In genomic region chr15:69576035-69576526, GRCh38 we compare ENCODE assay signal across 8 cellular contexts.
DNase-seq lines count a peak whose midpoint lies in the region; ATAC-seq and TF ChIP-seq lines count a peak whose summit lies in the region.

No MANE protein-coding gene starts in this region.

- peak; percentile 73 for DNase-seq in AG20443 (ENCODE audit: low spot score)
- peak; percentile 7 for DNase-seq in GOT3 (lab: John Stamatoyannopoulos, UW)
- DNase-seq in OCI-M1 (lab: John Stamatoyannopoulos, UW): peak; percentile 55
- peak; percentile 81 for DNase-seq in activated T-cell treated with anti-CD3 and anti-CD28 coated beads, Interleukin-2, amount 50 U/mL, for 24 hours
- no peak for DNase-seq in fibroblast of mammary gland (ENCODE audit: low read depth)
- peak; percentile 31 for DNase-seq in omental fat pad (ENCODE audit: low spot score)
- DNase-seq in tibial nerve (ENCODE audit: low spot score in 2 of 2): peak in 1 of 2 donors; percentile 63

- H3K9me3 ChIP-seq in tibial nerve: no peaks in the 10 kb centered on the region

- H3K27ac ChIP-seq in tibial nerve: no peak overlapping the region

- H3K4me1 Mint-ChIP-seq in activated T-cell treated with anti-CD3 and anti-CD28 coated beads, Interleukin-2, amount 50 U/mL, for 24 hours (ENCODE audit: low read depth): peaks cover 42% of the 10 kb centered on the region

- ATAC-seq in omental fat pad (ENCODE audit: low FRiP score) (no peak), HG02610 (IDR thresholded peaks at IDR 0.05; ENCODE audit: unreplicated experiment) (no peak)

- H3K9me3 Mint-ChIP-seq in activated T-cell treated with anti-CD3 and anti-CD28 coated beads, Interleukin-2, amount 50 U/mL, for 24 hours: no peaks in the 10 kb centered on the region

- 57% methylated on average over 2 to 3 of the region's 3 CpGs for WGBS in tibial nerve, 2 donors

- H3K27me3 Mint-ChIP-seq in activated T-cell treated with anti-CD3 and anti-CD28 coated beads, Interleukin-2, amount 50 U/mL, for 24 hours: peaks cover 2% of the 10 kb centered on the region

- H3K27ac Mint-ChIP-seq in activated T-cell treated with anti-CD3 and anti-CD28 coated beads, Interleukin-2, amount 50 U/mL, for 24 hours: peak overlapping the region; percentile 18

- no peaks in the 10 kb centered on the region for H3K27me3 ChIP-seq in tibial nerve

- TF ChIP-seq EP300 in tibial nerve (IDR thresholded peaks at IDR 0.05): no peak

- TF ChIP-seq CTCF in fibroblast of mammary gland (conservative IDR thresholded peaks at IDR 0.05; ENCODE audit: control insufficient read depth, insufficient read depth, low read depth, low read length) (peak; percentile 50), omental fat pad (IDR thresholded peaks at IDR 0.05) (no peak), tibial nerve (IDR thresholded peaks at IDR 0.05) (peak; percentile 57 to 82 (median 74))

- H3K36me3 Mint-ChIP-seq in activated T-cell treated with anti-CD3 and anti-CD28 coated beads, Interleukin-2, amount 50 U/mL, for 24 hours (ENCODE audit: low read depth): no peaks in the 10 kb centered on the region

- no peaks in the 10 kb centered on the region for H3K36me3 ChIP-seq in tibial nerve

- H3K4me1 ChIP-seq in tibial nerve: peaks cover 0 to 28% (median 11%) of the 10 kb centered on the region in 4 donors

- H3K4me3 ChIP-seq in fibroblast of mammary gland (ENCODE audit: control insufficient read depth, low read depth, low read length) (no peak overlapping the region), tibial nerve (no peak overlapping the region)

- no peak overlapping the region for H3K4me3 Mint-ChIP-seq in activated T-cell treated with anti-CD3 and anti-CD28 coated beads, Interleukin-2, amount 50 U/mL, for 24 hours

- TF ChIP-seq POLR2A in tibial nerve (IDR thresholded peaks at IDR 0.05): no peak

Comparison
In these comparisons a context has a peak if more than half of its experiments do, and no peak if none do; other contexts are left out.
1. CTCF ChIP-seq: peak in fibroblast of mammary gland (single experiment) and tibial nerve (5 of 5); none in omental fat pad (0 of 3).